1 cellular context compared by ENCODE assay signal in the genomic region with DNA sequence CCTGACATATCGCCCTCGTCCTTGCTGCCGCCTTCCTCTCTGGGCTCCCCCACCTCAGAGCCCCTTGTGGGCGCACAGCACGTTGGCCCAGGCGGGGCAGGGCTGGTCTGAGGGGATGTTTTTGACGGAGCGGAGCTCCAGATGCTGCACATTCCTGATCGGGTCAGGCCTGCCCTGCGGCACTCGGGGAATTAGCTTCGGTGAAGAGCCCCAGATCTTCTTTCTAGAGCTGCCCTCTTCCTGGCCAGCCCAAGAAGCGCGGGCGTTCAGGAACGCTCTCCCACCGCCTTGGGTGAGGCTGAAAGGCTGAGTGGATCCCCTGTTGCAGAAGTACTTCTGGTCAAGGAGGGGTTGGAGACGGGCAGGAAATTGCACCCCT.
TF ChIP-seq lines count a peak whose summit lies in the region.

No MANE protein-coding gene starts in this region.

TF ChIP-seq in IMR-90, 13 proteins besides CTCF, POLR2A, EP300 and RAD21:
- TF ChIP-seq MXI1 (IDR thresholded peaks at IDR 0.05; ENCODE audit: borderline replicate concordance, low read depth, low read length) (no peak), CHD1 (IDR thresholded peaks at IDR 0.05; ENCODE audit: low read depth, low read length) (no peak), RCOR1 (IDR thresholded peaks at IDR 0.05; ENCODE audit: insufficient replicate concordance, low read length) (no peak)
TF ChIP-seq in IMR-90: peak in this region for 0.
